ENCODE assay signal across 19 cellular contexts in the genomic region with DNA sequence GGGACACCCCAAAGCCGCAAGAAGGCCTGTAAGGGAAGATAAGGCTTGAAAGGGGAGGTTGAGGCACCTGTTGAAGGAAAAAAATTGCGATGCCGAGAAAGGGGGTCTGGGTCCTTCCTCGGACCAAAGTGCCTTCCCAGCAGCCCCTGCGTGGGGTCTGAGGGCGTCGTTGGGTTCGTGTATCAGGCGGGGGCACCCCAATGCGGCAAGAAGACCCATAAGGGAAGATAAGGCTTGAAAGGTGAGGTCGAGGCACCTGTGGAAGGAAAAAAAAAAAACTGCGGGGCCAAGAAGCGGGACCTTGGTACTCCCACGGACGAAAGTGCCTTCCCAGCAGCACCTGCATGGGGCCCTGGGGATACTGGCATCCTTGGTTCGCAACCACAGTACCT.
"Had no signal": no experiment of that assay in that cellular context is flagged by ENCODE, and none has a peak within 500 bp of the region (broad histone marks: within the 10 kb centered on the region; RNA-seq: fewer than 3 reads in every experiment).

No MANE protein-coding gene starts in this region.

- H3K4me1 ChIP-seq: gastrocnemius medialis, left lung, tibial nerve, upper lobe of left lung had no signal

- H3K27ac ChIP-seq: cardiac muscle cell, dorsolateral prefrontal cortex, gastrocnemius medialis, left lung, thoracic aorta, tibial nerve, upper lobe of left lung had no signal

- H3K36me3 ChIP-seq: cardiac muscle cell, gastrocnemius medialis, left lung, thoracic aorta, tibial nerve, upper lobe of left lung had no signal

- H3K9me3 ChIP-seq: gastrocnemius medialis, thoracic aorta had no signal

- ATAC-seq: gastrocnemius medialis; left lung; mucosa of descending colon; sciatic nerve; stimulated activated naive B cell treated with anti-CD40 and anti-IgM and Interleukin-4, amounts not matched to agents 10 μg/mL and 1 μg/mL and 100 μg/mL, for 72 hours had no signal

- H3K4me3 ChIP-seq: cardiac muscle cell, dorsolateral prefrontal cortex, gastrocnemius medialis, left lung, mucosa of descending colon, thoracic aorta, tibial nerve, upper lobe of left lung had no signal

- DNase-seq: effector CD4-positive, alpha-beta T cell; foreskin fibroblast; gastrocnemius medialis; head of caudate nucleus; mesenchymal stem cell; naive B cell; nephron progenitor cell; nucleus accumbens; retina; stimulated activated CD4-positive, alpha-beta T cell treated with anti-CD3 and anti-CD28 coated beads, Interleukin-4, amount 100 ng/mL, for 4 hours; stimulated activated naive B cell treated with anti-CD40 and anti-IgM and Interleukin-4, amounts not matched to agents 10 μg/mL and 1 μg/mL and 100 μg/mL, for 72 hours had no signal

- H3K27me3 ChIP-seq: cardiac muscle cell, gastrocnemius medialis, left lung, tibial nerve, upper lobe of left lung had no signal
